Comparison of ENCODE assay signal across 10 cellular contexts in the genomic region with DNA sequence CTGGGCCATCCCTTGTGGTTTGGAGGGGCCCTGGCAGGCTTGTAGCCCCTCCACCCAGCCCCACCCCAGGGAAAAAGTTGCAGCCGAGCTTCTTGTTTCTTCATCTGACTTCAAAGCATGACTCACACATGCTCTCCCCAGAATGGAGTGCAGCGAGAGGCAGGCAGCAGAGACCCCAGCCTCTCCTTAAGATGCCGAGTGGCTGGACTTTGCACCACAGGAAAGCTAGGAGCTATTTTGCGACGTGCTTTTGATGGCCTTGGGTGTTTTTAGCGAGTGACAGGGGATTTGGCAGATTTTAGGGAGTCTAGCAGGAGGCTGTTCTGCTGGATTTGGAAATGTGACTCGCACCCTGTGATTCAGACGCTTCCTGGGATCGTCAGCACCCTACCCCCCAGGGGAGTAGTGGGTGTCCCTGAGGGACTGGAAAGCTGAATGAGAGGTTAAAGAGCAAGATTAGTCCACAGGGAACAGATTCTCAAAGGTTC. TPM values are rescaled to one million over a fixed set of nuclear protein-coding genes. Genes with fewer than 3 reads are reported as not detected.
DNase-seq lines count a peak whose midpoint lies in the region; ATAC-seq and TF ChIP-seq lines count a peak whose summit lies in the region.
"Had no signal": no experiment of that assay in that cellular context is flagged by ENCODE, and none has a peak within 500 bp of the region (broad histone marks: within the 10 kb centered on the region; RNA-seq: fewer than 3 reads in every experiment).

No MANE protein-coding gene starts in this region.

- no peaks in the 10 kb centered on the region for H3K9me3 Mint-ChIP-seq in CD8-positive, alpha-beta T cell
- no peaks in the 10 kb centered on the region for H3K9me3 Mint-ChIP-seq in natural killer cell treated with Interleukin-12 subunit alpha and Interleukin-12 subunit beta and Interleukin-15 and Interleukin-18, amount 100 ng/mL, for 72 hours

- no peaks in the 10 kb centered on the region for H3K27me3 ChIP-seq in CD8-positive, alpha-beta T cell (ENCODE audit: insufficient read depth, low read length)

- peak in 3 of 7 experiments; percentile 24 to 55 (median 38) for DNase-seq in CD8-positive, alpha-beta T cell
- DNase-seq in MV-4-11 (lab: John Stamatoyannopoulos, UW) (peak; percentile 30), astrocyte of the spinal cord (ENCODE audit: low read depth, low spot score) (peak; percentile 50), NCI-H446 treated with DMSO at 0.1 percent for 48 hours (lab: John Stamatoyannopoulos, UW) (no peak), activated gamma-delta T cell (lab: John Stamatoyannopoulos, UW) (no peak)
- no peak for DNase-seq in natural killer cell treated with Interleukin-12 subunit alpha and Interleukin-12 subunit beta and Interleukin-15 and Interleukin-18, amount 100 ng/mL, for 72 hours (ENCODE audit: low spot score)
- DNase-seq: stimulated activated CD4-positive, alpha-beta T cell treated with anti-CD3 and anti-CD28 coated beads, Interleukin-4, amount 100 ng/mL, for 1 hour had no signal

- TF ChIP-seq CTCF in CD8-positive, alpha-beta T cell (IDR thresholded peaks at IDR 0.05) = no peak
- no peak for TF ChIP-seq CTCF in astrocyte of the spinal cord (IDR thresholded peaks at IDR 0.05; ENCODE audit: low read depth, low read length)

- H3K27ac Mint-ChIP-seq in CD8-positive, alpha-beta T cell = peak overlapping the region; percentile 90
- peak overlapping the region; percentile 81 to 86 for H3K27ac Mint-ChIP-seq in natural killer cell treated with Interleukin-12 subunit alpha and Interleukin-12 subunit beta and Interleukin-15 and Interleukin-18, amount 100 ng/mL, for 72 hours

- H3K4me1 ChIP-seq in CD8-positive, alpha-beta T cell (ENCODE audit: insufficient read depth, low read length) = peaks cover 76% of the 10 kb centered on the region

- H3K9me3 ChIP-seq in CD8-positive, alpha-beta T cell (ENCODE audit: low read length) = no peaks in the 10 kb centered on the region

- ATAC-seq in CD8-positive, alpha-beta T cell = peak; percentile 38
- no peak for ATAC-seq in natural killer cell treated with Interleukin-12 subunit alpha and Interleukin-12 subunit beta and Interleukin-15 and Interleukin-18, amount 100 ng/mL, for 72 hours
- ATAC-seq in HG03095 (IDR thresholded peaks at IDR 0.05; ENCODE audit: unreplicated experiment) (no peak), GM21526 (IDR thresholded peaks at IDR 0.05; ENCODE audit: low FRiP score, unreplicated experiment) (no peak)

- peaks cover 71% of the 10 kb centered on the region for H3K4me1 Mint-ChIP-seq in CD8-positive, alpha-beta T cell (ENCODE audit: low read depth)
- peaks cover 57 to 58% of the 10 kb centered on the region in 2 donors for H3K4me1 Mint-ChIP-seq in natural killer cell treated with Interleukin-12 subunit alpha and Interleukin-12 subunit beta and Interleukin-15 and Interleukin-18, amount 100 ng/mL, for 72 hours (ENCODE audit: low read depth in 2 of 2)

- in situ Hi-C loops in astrocyte of the spinal cord (cut with HindIII; ENCODE audit: low sequenced_read_pairs) = no loop called here

- peaks cover 5% of the 10 kb centered on the region for H3K36me3 ChIP-seq in CD8-positive, alpha-beta T cell (ENCODE audit: insufficient read depth, low read length)

- intact Hi-C loops in CD8-positive, alpha-beta T cell (cut with DNase I, micrococcal nuclease) = no loop called here

- H3K4me3 ChIP-seq in CD8-positive, alpha-beta T cell (ENCODE audit: low read depth, low read length) = no peak overlapping the region
- no peak overlapping the region for H3K4me3 ChIP-seq in astrocyte of the spinal cord (ENCODE audit: low read depth, low read length)
- H3K4me3 ChIP-seq: lung had no signal

- H3K27me3 Mint-ChIP-seq in CD8-positive, alpha-beta T cell (ENCODE audit: low read depth) = no peaks in the 10 kb centered on the region
- no peaks in the 10 kb centered on the region for H3K27me3 Mint-ChIP-seq in natural killer cell treated with Interleukin-12 subunit alpha and Interleukin-12 subunit beta and Interleukin-15 and Interleukin-18, amount 100 ng/mL, for 72 hours

- POLR2A ChIA-PET in CD8-positive, alpha-beta T cell (lab: Charles Lee) = interaction anchor here (0.6 to 2.2 kb wide), 5 partner anchors 10 to 48 kb away, joined by 3 to 11 read pairs (median 3); a partner anchor contains a TSS

- peaks cover 9% of the 10 kb centered on the region for H3K36me3 Mint-ChIP-seq in CD8-positive, alpha-beta T cell
- no peaks in the 10 kb centered on the region for H3K36me3 Mint-ChIP-seq in natural killer cell treated with Interleukin-12 subunit alpha and Interleukin-12 subunit beta and Interleukin-15 and Interleukin-18, amount 100 ng/mL, for 72 hours

- H3K27ac ChIP-seq in CD8-positive, alpha-beta T cell (ENCODE audit: low read depth, low read length) = peak overlapping the region; percentile 11

- H3K4me3 Mint-ChIP-seq in CD8-positive, alpha-beta T cell = peak overlapping the region; percentile 81
- peak overlapping the region; percentile 78 for H3K4me3 Mint-ChIP-seq in natural killer cell treated with Interleukin-12 subunit alpha and Interleukin-12 subunit beta and Interleukin-15 and Interleukin-18, amount 100 ng/mL, for 72 hours

- CTCF ChIA-PET in CD8-positive, alpha-beta T cell (lab: Charles Lee) = interaction anchor here (0.9 to 1.0 kb wide), 2 partner anchors 50 to 135 kb away, joined by 3 read pairs; a partner anchor contains a TSS

RNA-seq across cellular contexts. Expression of a gene that starts 14.2 kb away (rescaled TPM):
- total RNA-seq in CD8-positive, alpha-beta T cell = 10 to 100 TPM; 22.2 to 23.7 TPM
- total RNA-seq in natural killer cell treated with Interleukin-12 subunit alpha and Interleukin-12 subunit beta and Interleukin-15 and Interleukin-18, amount 100 ng/mL, for 72 hours = 10 to 100 TPM; 27.9 to 29.2 TPM

RNA-seq across cellular contexts. Expression of a gene that starts 15.8 kb away (rescaled TPM):
- 1 to 10 TPM; 3.7 to 4.1 TPM for total RNA-seq in CD8-positive, alpha-beta T cell
- total RNA-seq in natural killer cell treated with Interleukin-12 subunit alpha and Interleukin-12 subunit beta and Interleukin-15 and Interleukin-18, amount 100 ng/mL, for 72 hours = 10 to 100 TPM in 1 of 2 donors, 1 to 10 TPM in 1; 9.1 to 14.7 TPM

RNA-seq across cellular contexts. Expression of a gene that starts 49.4 kb away (rescaled TPM):
- 10 to 100 TPM; 46.6 to 54.9 TPM for total RNA-seq in CD8-positive, alpha-beta T cell
- total RNA-seq in natural killer cell treated with Interleukin-12 subunit alpha and Interleukin-12 subunit beta and Interleukin-15 and Interleukin-18, amount 100 ng/mL, for 72 hours = 100 to 1,000 TPM in 1 of 2 donors, 10 to 100 TPM in 1; 63.3 to 111 TPM

Comparison
In these comparisons a context has a peak if more than half of its experiments do, and no peak if none do; other contexts are left out.
1. DNase-seq: peak in MV-4-11 (single experiment) and astrocyte of the spinal cord (single experiment); none in natural killer cell treated with Interleukin-12 subunit alpha and Interleukin-12 subunit beta and Interleukin-15 and Interleukin-18, amount 100 ng/mL, for 72 hours (single experiment), NCI-H446 treated with DMSO at 0.1 percent for 48 hours (single experiment) and activated gamma-delta T cell (single experiment).